Comparison of ENCODE assay signal across 8 cellular contexts in the genomic region with DNA sequence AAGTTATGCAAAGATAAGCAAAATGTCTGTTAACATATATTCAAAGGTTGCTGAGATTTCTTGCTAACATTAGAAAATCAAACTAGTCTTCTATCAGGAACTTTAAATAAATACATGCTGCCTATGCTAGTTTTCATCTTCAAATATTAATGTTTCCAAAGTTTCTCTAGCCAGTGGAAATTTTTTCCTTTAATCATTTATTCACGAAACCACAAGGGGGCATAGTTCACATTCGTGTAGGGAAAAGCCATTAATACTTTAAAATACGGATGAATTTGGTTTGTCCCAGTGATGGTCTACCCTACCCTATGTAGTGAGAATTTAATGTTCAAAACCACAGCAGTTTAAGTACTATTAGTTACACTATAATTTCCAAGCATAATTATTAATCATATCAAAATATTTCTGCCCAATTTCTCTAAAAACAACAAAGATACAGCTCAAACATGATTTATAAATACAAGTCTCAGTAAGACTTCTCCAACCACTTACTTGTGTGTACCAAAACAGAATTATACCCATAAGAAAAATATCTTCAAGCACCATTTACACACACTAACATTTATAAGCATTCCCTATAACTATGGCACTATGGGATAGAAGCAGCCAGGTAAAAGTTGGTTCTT. TPM values are rescaled to one million over a fixed set of nuclear protein-coding genes. Genes with fewer than 3 reads are reported as not detected.
DNase-seq lines count a peak whose midpoint lies in the region; ATAC-seq and TF ChIP-seq lines count a peak whose summit lies in the region.

No MANE protein-coding gene starts in this region.

- peaks cover 6% of the 10 kb centered on the region for H3K4me1 Mint-ChIP-seq in endothelial cell (ENCODE audit: unreplicated experiment)

- ATAC-seq in stimulated activated naive CD8-positive, alpha-beta T cell treated with anti-CD3 and anti-CD28 coated beads, Interleukin-15, Interleukin-2, amounts not matched to agents 100 U/mL and 50 U/mL, for 24 hours, result no peak

- H3K9me3 Mint-ChIP-seq in endothelial cell (ENCODE audit: unreplicated experiment), result no peaks in the 10 kb centered on the region

- H3K4me3 Mint-ChIP-seq in endothelial cell (ENCODE audit: unreplicated experiment), result no peak overlapping the region

- no peaks in the 10 kb centered on the region for H3K27me3 Mint-ChIP-seq in endothelial cell (ENCODE audit: unreplicated experiment)

- H3K36me3 Mint-ChIP-seq in endothelial cell (ENCODE audit: low read depth, unreplicated experiment), result peaks cover 10% of the 10 kb centered on the region

- TF ChIP-seq CTCF in endothelial cell (IDR thresholded peaks at IDR 0.05; ENCODE audit: unreplicated experiment), result peak; percentile 85

- no peak overlapping the region for H3K27ac Mint-ChIP-seq in endothelial cell (ENCODE audit: unreplicated experiment)

- DNase-seq in NCI-H510A treated with DMSO at 0.1 percent for 48 hours (lab: John Stamatoyannopoulos, UW) (peak; percentile 1), NCI-H510A (lab: John Stamatoyannopoulos, UW) (no peak), NCI-H69 (lab: John Stamatoyannopoulos, UW) (peak; percentile 35), endothelial cell (ENCODE audit: low spot score) (no peak), renal cortical epithelial cell (ENCODE audit: low read depth) (peak; percentile 33), 8988T (no peak)
- DNase-seq in activated CD4-positive, CD25-positive, alpha-beta regulatory T cell (lab: John Stamatoyannopoulos, UW), result no peak
- no peak for DNase-seq in stimulated activated naive CD8-positive, alpha-beta T cell treated with anti-CD3 and anti-CD28 coated beads, Interleukin-15, Interleukin-2, amounts not matched to agents 100 U/mL and 50 U/mL, for 24 hours

RNA-seq across cellular contexts. Expression of gene NUFIP1, which starts 16.2 kb away (rescaled TPM):
- total RNA-seq in endothelial cell (ENCODE audit: unreplicated experiment) (7.0 TPM), renal cortical epithelial cell (2.6 and 5.2 TPM in 2 replicates)

RNA-seq across cellular contexts. Expression of gene GPALPP1, which starts 16.3 kb away (rescaled TPM):
- total RNA-seq in endothelial cell (ENCODE audit: unreplicated experiment) (26.1 TPM), renal cortical epithelial cell (22.1 and 32.5 TPM in 2 replicates)

Comparison
In these comparisons a context has a peak if more than half of its experiments do, and no peak if none do; other contexts are left out.
1. DNase-seq: peak in NCI-H510A treated with DMSO at 0.1 percent for 48 hours (single experiment), NCI-H69 (single experiment) and renal cortical epithelial cell (single experiment); none in NCI-H510A (single experiment), endothelial cell (single experiment), activated CD4-positive, CD25-positive, alpha-beta regulatory T cell (0 of 4), stimulated activated naive CD8-positive, alpha-beta T cell treated with anti-CD3 and anti-CD28 coated beads, Interleukin-15, Interleukin-2, amounts not matched to agents 100 U/mL and 50 U/mL, for 24 hours (single experiment) and 8988T (single experiment).